18 cellular contexts compared by ENCODE assay signal in the genomic region with DNA sequence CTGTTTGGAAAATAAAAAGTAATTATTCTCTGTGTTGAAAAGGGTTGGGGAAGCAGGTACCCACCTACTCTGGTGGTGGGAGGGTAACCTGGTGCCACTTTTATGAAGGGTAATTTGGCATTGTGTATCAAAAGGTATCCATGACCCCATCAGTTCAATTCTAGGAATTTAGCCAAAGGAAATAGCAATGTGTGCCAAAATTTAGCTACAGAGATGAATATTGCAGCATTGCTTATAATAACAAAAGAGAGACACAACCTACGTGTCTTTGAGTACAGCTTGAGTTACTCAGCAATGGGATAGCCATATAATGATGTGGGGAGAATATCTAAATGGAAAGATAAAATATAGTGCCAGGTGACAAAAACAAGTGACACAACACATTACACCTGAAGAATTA.
"Had no signal": no experiment of that assay in that cellular context is flagged by ENCODE, and none has a peak within 500 bp of the region (broad histone marks: within the 10 kb centered on the region; RNA-seq: fewer than 3 reads in every experiment).

No MANE protein-coding gene starts in this region.

- H3K4me1 Mint-ChIP-seq: activated CD8-positive, alpha-beta memory T cell treated with anti-CD3 and anti-CD28 coated beads, Interleukin-2, amount 10 ng/mL, durations not matched to agents 7 days and 5 days; natural killer cell; stimulated activated memory B cell treated with anti-CD40 and anti-IgM and Interleukin-4, amounts not matched to agents 10 μg/mL and 1 μg/mL and 100 μg/mL, for 72 hours had no signal

- ATAC-seq: activated CD8-positive, alpha-beta memory T cell treated with anti-CD3 and anti-CD28 coated beads, Interleukin-2, amount 10 ng/mL, durations not matched to agents 7 days and 5 days; effector memory CD8-positive, alpha-beta T cell; left lung; natural killer cell; right cardiac atrium; stimulated activated memory B cell treated with anti-CD40 and anti-IgM and Interleukin-4, amounts not matched to agents 10 μg/mL and 1 μg/mL and 100 μg/mL, for 72 hours; T-helper 17 cell had no signal

- H3K4me3 Mint-ChIP-seq: activated CD8-positive, alpha-beta memory T cell treated with anti-CD3 and anti-CD28 coated beads, Interleukin-2, amount 10 ng/mL, durations not matched to agents 7 days and 5 days; activated naive CD8-positive, alpha-beta T cell; activated T-cell treated with anti-CD3 and anti-CD28 coated beads, Interleukin-2, amount 50 U/mL, for 24 hours; effector memory CD8-positive, alpha-beta T cell; natural killer cell; stimulated activated memory B cell treated with anti-CD40 and anti-IgM and Interleukin-4, amounts not matched to agents 10 μg/mL and 1 μg/mL and 100 μg/mL, for 72 hours; T-helper 17 cell had no signal

- H3K9me3 ChIP-seq: left lung, tibial artery, uterus had no signal

- H3K4me1 ChIP-seq: left lung, uterus had no signal

- H3K27me3 ChIP-seq: tibial artery, uterus had no signal

- H3K4me3 ChIP-seq: coronary artery, left lung, tibial artery, uterus had no signal

- H3K9me3 Mint-ChIP-seq: activated T-cell treated with anti-CD3 and anti-CD28 coated beads, Interleukin-2, amount 50 U/mL, for 24 hours; effector memory CD8-positive, alpha-beta T cell; natural killer cell; stimulated activated memory B cell treated with anti-CD40 and anti-IgM and Interleukin-4, amounts not matched to agents 10 μg/mL and 1 μg/mL and 100 μg/mL, for 72 hours had no signal

- H3K36me3 Mint-ChIP-seq: activated CD8-positive, alpha-beta memory T cell treated with anti-CD3 and anti-CD28 coated beads, Interleukin-2, amount 10 ng/mL, durations not matched to agents 7 days and 5 days; activated naive CD8-positive, alpha-beta T cell; natural killer cell; stimulated activated memory B cell treated with anti-CD40 and anti-IgM and Interleukin-4, amounts not matched to agents 10 μg/mL and 1 μg/mL and 100 μg/mL, for 72 hours had no signal

- H3K36me3 ChIP-seq: left lung, tibial artery, uterus had no signal

- H3K27ac Mint-ChIP-seq: activated CD8-positive, alpha-beta memory T cell treated with anti-CD3 and anti-CD28 coated beads, Interleukin-2, amount 10 ng/mL, durations not matched to agents 7 days and 5 days; activated naive CD8-positive, alpha-beta T cell; activated T-cell treated with anti-CD3 and anti-CD28 coated beads, Interleukin-2, amount 50 U/mL, for 24 hours; effector memory CD8-positive, alpha-beta T cell; natural killer cell; progenitor cell of endocrine pancreas; stimulated activated memory B cell treated with anti-CD40 and anti-IgM and Interleukin-4, amounts not matched to agents 10 μg/mL and 1 μg/mL and 100 μg/mL, for 72 hours; T-helper 17 cell had no signal

- H3K27ac ChIP-seq: coronary artery, left lung, tibial artery, uterus had no signal

- DNase-seq: activated CD4-positive, CD25-positive, alpha-beta regulatory T cell; activated CD8-positive, alpha-beta memory T cell treated with anti-CD3 and anti-CD28 coated beads, Interleukin-2, amount 10 ng/mL, durations not matched to agents 7 days and 5 days; activated effector memory CD4-positive, alpha-beta T cell treated with anti-CD3 and anti-CD28 coated beads, Interleukin-2, amount 50 U/mL, for 16 hours; activated T-cell treated with anti-CD3 and anti-CD28 coated beads, Interleukin-2, amount 50 U/mL, for 24 hours; anterior cingulate cortex; effector memory CD8-positive, alpha-beta T cell; foreskin fibroblast; natural killer cell; occipital lobe; T-helper 17 cell; tibial artery; uterus had no signal
